In genomic region chr13:39462456-39462855, GRCh38 we compare ENCODE assay signal across 21 cellular contexts.
DNase-seq lines count a peak whose midpoint lies in the region; ATAC-seq and TF ChIP-seq lines count a peak whose summit lies in the region.
"Had no signal": no experiment of that assay in that cellular context is flagged by ENCODE, and none has a peak within 500 bp of the region (broad histone marks: within the 10 kb centered on the region; RNA-seq: fewer than 3 reads in every experiment).

No MANE protein-coding gene starts in this region.

- no peak overlapping the region for H3K4me3 Mint-ChIP-seq in progenitor cell of endocrine pancreas (ENCODE audit: low read depth)
- H3K4me3 Mint-ChIP-seq: activated T-cell treated with anti-CD3 and anti-CD28 coated beads, Interleukin-2, amount 50 U/mL, for 24 hours had no signal

- intact Hi-C loops in heart right ventricle (cut with DNase I) (loop anchor here in 1 of 10 donors (5.0 kb wide), 1 partner anchor 45 kb away; no protein-coding TSS in a partner anchor), adrenal gland (cut with DNase I) (no loop called here)

- DNase-seq in adipocyte (ENCODE audit: low read depth) (peak; percentile 52), heart right ventricle (no peak), progenitor cell of endocrine pancreas (ENCODE audit: low spot score, unreplicated experiment) (no peak), HuH-7.5 (ENCODE audit: low spot score) (no peak), adrenal gland (no peak), activated gamma-delta T cell (lab: John Stamatoyannopoulos, UW) (no peak)
- DNase-seq: activated CD4-positive, alpha-beta T cell treated with anti-CD3 and anti-CD28 coated beads, Interleukin-2, amount 50 U/mL, for 1 hour; activated T-cell treated with anti-CD3 and anti-CD28 coated beads, Interleukin-2, amount 50 U/mL, for 24 hours; effector CD4-positive, alpha-beta T cell; mucosa of descending colon; NCI-H2171 treated with DMSO at 0.1 percent for 48 hours; NK-92 treated with Interleukin-12 subunit alpha and Interleukin-12 subunit beta, amount 100 ng/mL, for 24 hours; occipital lobe; SHP77 treated with DMSO at 0.1 percent for 48 hours; stimulated activated naive CD8-positive, alpha-beta T cell treated with anti-CD3 and anti-CD28 coated beads, Interleukin-15, Interleukin-2, amounts not matched to agents 100 U/mL and 50 U/mL, for 24 hours; T1000; uterus had no signal

- no peak overlapping the region for H3K9ac ChIP-seq in adipocyte (ENCODE audit: low read length)

- CTCF ChIA-PET in HEK293 (lab: Yijun Ruan, JAX): interaction anchor here (0.7 kb wide), 1 partner anchor 205 kb away, joined by 5 read pairs; no protein-coding TSS in a partner anchor

- no peaks in the 10 kb centered on the region for H3K27me3 ChIP-seq in adipocyte (replicated peaks; ENCODE audit: control insufficient read depth, insufficient read depth, low read length)
- no peaks in the 10 kb centered on the region for H3K27me3 ChIP-seq in heart right ventricle
- no peaks in the 10 kb centered on the region for H3K27me3 ChIP-seq in adrenal gland
- H3K27me3 ChIP-seq: foreskin keratinocyte, uterus had no signal

- peaks cover 5% of the 10 kb centered on the region; the same call in 1 of the 2 replicates for H3K4me1 ChIP-seq in HEK293 (ENCODE audit: control insufficient read depth, insufficient read depth, low read length)
- no peaks in the 10 kb centered on the region for H3K4me1 ChIP-seq in adipocyte (ENCODE audit: control insufficient read depth, insufficient read depth, low read length)
- H3K4me1 ChIP-seq in heart right ventricle: peaks cover 11 to 83% (median 51%) of the 10 kb centered on the region in 9 donors
- H3K4me1 ChIP-seq in adrenal gland (replicated peaks in 1 of 2): no peaks in the 10 kb centered on the region
- H3K4me1 ChIP-seq: foreskin keratinocyte, HAP-1, uterus had no signal

- H3K36me3 Mint-ChIP-seq in progenitor cell of endocrine pancreas (ENCODE audit: insufficient read depth): no peaks in the 10 kb centered on the region

- peaks cover 5% of the 10 kb centered on the region for H3K9me3 Mint-ChIP-seq in progenitor cell of endocrine pancreas (ENCODE audit: low read depth)
- H3K9me3 Mint-ChIP-seq: activated T-cell treated with anti-CD3 and anti-CD28 coated beads, Interleukin-2, amount 50 U/mL, for 24 hours had no signal

- POLR2A ChIA-PET in HEK293 (lab: Yijun Ruan, JAX): no interaction called here

- TF ChIP-seq CTCF in HEK293 (tag by site-specific recombination; IDR thresholded peaks at IDR 0.05) (no peak), heart right ventricle (IDR thresholded peaks at IDR 0.05) (no peak), progenitor cell of endocrine pancreas (IDR thresholded peaks at IDR 0.05; ENCODE audit: unreplicated experiment) (no peak), adrenal gland (IDR thresholded peaks at IDR 0.05) (no peak)

- peaks cover 8% of the 10 kb centered on the region for H3K4me1 Mint-ChIP-seq in progenitor cell of endocrine pancreas (ENCODE audit: low read depth)

- H3K27ac ChIP-seq in HEK293 (ENCODE audit: extremely low read depth, low read depth, low read length) (0 out of 2 replicates have a peak overlapping the region, but pooled peaks have one; percentile 4), heart right ventricle (peak overlapping the region in 9 of 10 donors; percentile 9 to 81 (median 71)), adrenal gland (no peak overlapping the region)
- H3K27ac ChIP-seq: foreskin keratinocyte, skin epidermis, uterus had no signal

- peaks cover 2% of the 10 kb centered on the region for H3K27me3 Mint-ChIP-seq in progenitor cell of endocrine pancreas

- ATAC-seq in heart right ventricle: peak; percentile 59 to 84 (median 80)
- ATAC-seq: foreskin keratinocyte; mucosa of descending colon; stimulated activated naive CD8-positive, alpha-beta T cell treated with anti-CD3 and anti-CD28 coated beads, Interleukin-15, Interleukin-2, amounts not matched to agents 100 U/mL and 50 U/mL, for 24 hours had no signal

- H3K27ac Mint-ChIP-seq in progenitor cell of endocrine pancreas: peak overlapping the region; percentile 59
- H3K27ac Mint-ChIP-seq: activated T-cell treated with anti-CD3 and anti-CD28 coated beads, Interleukin-2, amount 50 U/mL, for 24 hours had no signal

- H3K36me3 ChIP-seq in HEK293 (ENCODE audit: control insufficient read depth in 2 of 2, insufficient read depth in 1 of 2, low read length in 2 of 2) (no peaks in the 10 kb centered on the region), adipocyte (ENCODE audit: control insufficient read depth, insufficient read depth, low read length, severe bottlenecking) (no peaks in the 10 kb centered on the region), heart right ventricle (no peaks in the 10 kb centered on the region), adrenal gland (replicated peaks in 1 of 2) (no peaks in the 10 kb centered on the region)
- H3K36me3 ChIP-seq: HAP-1, uterus had no signal

- H3K9me3 ChIP-seq in HEK293 (ENCODE audit: control insufficient read depth, insufficient read depth, low read depth, low read length): no peaks in the 10 kb centered on the region
- no peaks in the 10 kb centered on the region for H3K9me3 ChIP-seq in adipocyte (ENCODE audit: control insufficient read depth, low read length)
- peaks cover 0 to 5% (median under 1%) of the 10 kb centered on the region in 11 donors for H3K9me3 ChIP-seq in heart right ventricle
- no peaks in the 10 kb centered on the region for H3K9me3 ChIP-seq in adrenal gland (replicated peaks in 1 of 3)
- H3K9me3 ChIP-seq: HAP-1, mucosa of descending colon, uterus had no signal

- no peak overlapping the region for H3K4me3 ChIP-seq in HEK293 (ENCODE audit: low read depth, low read length)
- no peak overlapping the region for H3K4me3 ChIP-seq in adipocyte (ENCODE audit: low read length)
- H3K4me3 ChIP-seq in heart right ventricle: peak overlapping the region in 4 of 10 donors; percentile 9 to 18 (median 16)
- no peak overlapping the region for H3K4me3 ChIP-seq in adrenal gland
- H3K4me3 ChIP-seq: HAP-1, mucosa of descending colon, skin epidermis, uterus had no signal

- TF ChIP-seq POLR2A in adrenal gland (IDR thresholded peaks at IDR 0.05): no peak

- 51 to 61% methylated on average over 2 of the region's 2 CpGs for WGBS in heart right ventricle, 2 donors
- 89 to 96% (median 92%) methylated on average over 2 of the region's 2 CpGs for WGBS in adrenal gland, 4 donors

TF ChIP-seq in HEK293, 187 proteins besides CTCF, POLR2A, EP300 and RAD21:
- TF ChIP-seq PRDM6 (tag by site-specific recombination; IDR thresholded peaks at IDR 0.05) (peak; percentile 84), ZBTB17 (tag by site-specific recombination; IDR thresholded peaks at IDR 0.05) (peak; percentile 91), ZNF654 (tag by site-specific recombination; IDR thresholded peaks at IDR 0.05; ENCODE audit: low read depth) (no peak), SP3 (tag by site-specific recombination; IDR thresholded peaks at IDR 0.05) (no peak), ZNF670 (tag by site-specific recombination; IDR thresholded peaks at IDR 0.05; ENCODE audit: low read depth) (no peak), ZNF121 (tag by site-specific recombination; IDR thresholded peaks at IDR 0.05) (no peak), FEZF1 (tag by site-specific recombination; IDR thresholded peaks at IDR 0.05) (peak; percentile 59; the same call in 1 of the 2 replicates)

Comparison
In these comparisons a context has a peak if more than half of its experiments do, and no peak if none do; other contexts are left out.
1. H3K27ac ChIP-seq: peak in HEK293 (single experiment) and heart right ventricle (9 of 10); none in adrenal gland (0 of 5).